ENCODE assay signal across 8 cellular contexts in genomic region chr9:69877852-69878507, GRCh38. TPM values are rescaled to one million over a fixed set of nuclear protein-coding genes. Genes with fewer than 3 reads are reported as not detected.
DNase-seq lines count a peak whose midpoint lies in the region; ATAC-seq and TF ChIP-seq lines count a peak whose summit lies in the region.

No MANE protein-coding gene starts in this region.

- no peaks in the 10 kb centered on the region for H3K27me3 ChIP-seq in lung (ENCODE audit: control insufficient read depth, insufficient read depth)

- peaks cover 9% of the 10 kb centered on the region for H3K36me3 Mint-ChIP-seq in chondrocyte (ENCODE audit: low read depth)

- H3K27ac ChIP-seq in lung (ENCODE audit: low read depth in 1 of 2, low read length in 1 of 2): no peak overlapping the region

- H3K4me3 Mint-ChIP-seq in chondrocyte (ENCODE audit: unreplicated experiment): no peak overlapping the region

- no peaks in the 10 kb centered on the region for H3K9me3 ChIP-seq in lung (ENCODE audit: control insufficient read depth in 2 of 2, insufficient read depth in 1 of 2, low read length in 1 of 2)

- H3K4me3 ChIP-seq in lung: no peak overlapping the region

- peaks cover 20% of the 10 kb centered on the region for H3K9me3 Mint-ChIP-seq in chondrocyte (ENCODE audit: low read depth)

- peak; percentile 89 for TF ChIP-seq CTCF in chondrocyte (IDR thresholded peaks at IDR 0.05)
- TF ChIP-seq CTCF in lung (IDR thresholded peaks at IDR 0.05; ENCODE audit: control extremely low read depth, extremely low read depth): no peak

- H3K4me1 Mint-ChIP-seq in chondrocyte (ENCODE audit: low read depth): no peaks in the 10 kb centered on the region

- ATAC-seq in GM18867 (IDR thresholded peaks at IDR 0.05; ENCODE audit: unreplicated experiment): peak; percentile 62
- peak; percentile 34 for ATAC-seq in lung (ENCODE audit: insufficient read depth, low FRiP score)

- DNase-seq in AG20443 (ENCODE audit: low spot score): peak; percentile 57
- DNase-seq in NCI-H460 (ENCODE audit: extremely low read depth, low read depth): peak; percentile 36
- DNase-seq in chondrocyte (ENCODE audit: low spot score): no peak
- no peak for DNase-seq in lung (ENCODE audit: low spot score)
- no peak for DNase-seq in NCI-H1048 (lab: John Stamatoyannopoulos, UW)
- no peak for DNase-seq in NCI-H1930 (lab: John Stamatoyannopoulos, UW)
- DNase-seq in T-helper 9 cell: no peak

- no peaks in the 10 kb centered on the region for H3K36me3 ChIP-seq in lung (ENCODE audit: control insufficient read depth in 2 of 2, insufficient read depth in 2 of 2, low read length in 2 of 2)

- H3K27me3 Mint-ChIP-seq in chondrocyte (ENCODE audit: low read depth): no peaks in the 10 kb centered on the region

- no peaks in the 10 kb centered on the region for H3K4me1 ChIP-seq in lung (ENCODE audit: control insufficient read depth in 2 of 2, insufficient read depth in 2 of 2, low read length in 2 of 2)

- no peak overlapping the region for H3K27ac Mint-ChIP-seq in chondrocyte (ENCODE audit: unreplicated experiment)

- 47 to 51% methylated on average over 5 of the region's 5 CpGs for WGBS in lung, 2 donors

RNA-seq across cellular contexts. Expression of gene CFAP95, which starts 57.4 kb away (rescaled TPM):
- total RNA-seq in NCI-H460 (2014; rRNA removed; shearing (Covaris generic)): not detected in 2 replicates
- not detected in 2 replicates for polyA plus RNA-seq in NCI-H460 (2014; cell fraction: nucleus; rRNA removed)
- total RNA-seq in chondrocyte (not detected in 3 replicates), lung (10 to 100 TPM; 17.9 to 28.3 TPM)
- polyA plus RNA-seq in lung: 10 to 100 TPM; 12.2 to 13.6 TPM

Comparison
In these comparisons a context has a peak if more than half of its experiments do, and no peak if none do; other contexts are left out.
1. DNase-seq: peak in AG20443 (single experiment) and NCI-H460 (single experiment); none in chondrocyte (single experiment), lung (single experiment), NCI-H1048 (single experiment), NCI-H1930 (0 of 2) and T-helper 9 cell (single experiment).
2. RNA of gene CFAP95, which starts 57.4 kb away (total RNA-seq): 17.9 to 28.3 TPM in lung; not detected in NCI-H460 and not detected in chondrocyte; every median in the first group is over 10 times any median in the second.